In the genomic region with DNA sequence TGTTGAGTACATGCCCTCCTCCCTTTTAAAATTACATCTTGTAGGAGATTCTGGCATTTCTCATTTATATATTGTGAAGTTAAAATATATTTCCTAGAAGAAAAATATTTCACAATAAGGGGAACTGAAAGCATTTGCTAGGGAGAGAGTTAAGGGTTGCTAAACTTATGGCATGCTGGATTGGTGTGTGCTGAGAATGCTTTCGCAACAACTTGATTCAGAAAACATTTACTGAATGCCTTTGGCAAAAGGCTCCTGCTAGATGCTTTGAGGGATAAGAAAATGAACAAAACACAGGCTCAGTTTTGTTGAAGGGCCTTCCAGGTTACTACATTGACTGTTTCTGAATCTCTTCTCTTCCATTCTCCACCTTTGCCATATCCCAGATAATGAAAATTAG, we compare ENCODE assay signal across 8 cellular contexts.
DNase-seq lines count a peak whose midpoint lies in the region; ATAC-seq, FAIRE-seq and TF ChIP-seq lines count a peak whose summit lies in the region.

No MANE protein-coding gene starts in this region.

- DNase-seq in HTR-8/SVneo (ENCODE audit: insufficient read length, low spot score) (peak; percentile 56), astrocyte of the cerebellum (ENCODE audit: low read depth) (peak; percentile 47), kidney (no peak), suprapubic skin (ENCODE audit: low spot score in 2 of 2) (no peak), NCI-H748 (lab: John Stamatoyannopoulos, UW; ENCODE audit: unreplicated experiment) (no peak), colonic mucosa (no peak), RKO (ENCODE audit: low spot score) (no peak)

- intact Hi-C loops in kidney (cut with DNase I) = no loop called here
- intact Hi-C loops in colonic mucosa (cut with DNase I) = no loop called here

- no peak overlapping the region for H3K4me3 ChIP-seq in astrocyte of the cerebellum (ENCODE audit: low read depth, low read length)
- no peak overlapping the region for H3K4me3 ChIP-seq in kidney (ENCODE audit: low read length in 2 of 2)
- H3K4me3 ChIP-seq in suprapubic skin = no peak overlapping the region
- H3K4me3 ChIP-seq in colonic mucosa = no peak overlapping the region

- 32% methylated on average over 1 of the region's 1 CpG for WGBS in suprapubic skin

- FAIRE-seq in HTR-8/SVneo (lab: Jason Lieb, UNC) = no peak
- peak; percentile 25 for FAIRE-seq in kidney (lab: Jason Lieb, UNC)

- TF ChIP-seq EP300 in suprapubic skin (IDR thresholded peaks at IDR 0.05) = no peak

- H3K27ac ChIP-seq in kidney (ENCODE audit: low read depth in 2 of 2, low read length in 2 of 2) (peak overlapping the region in 1 of 2 donors; percentile 8), suprapubic skin (peak overlapping the region; percentile 81), colonic mucosa (no peak overlapping the region)

- H3K4me1 ChIP-seq in kidney (ENCODE audit: control insufficient read depth in 1 of 2, insufficient read depth in 1 of 2, low read depth in 1 of 2, low read length in 2 of 2) = peaks cover 18 to 31% of the 10 kb centered on the region in 2 donors
- H3K4me1 ChIP-seq in suprapubic skin = peaks cover 73% of the 10 kb centered on the region
- H3K4me1 ChIP-seq in colonic mucosa = peaks cover 6% of the 10 kb centered on the region

- in situ Hi-C loops in astrocyte of the cerebellum (cut with HindIII; ENCODE audit: low sequenced_read_pairs) = no loop called here

- H3K27me3 ChIP-seq in suprapubic skin (no peaks in the 10 kb centered on the region), colonic mucosa (no peaks in the 10 kb centered on the region)

- no peak for TF ChIP-seq CTCF in astrocyte of the cerebellum (IDR thresholded peaks at IDR 0.05; ENCODE audit: low read depth, low read length, missing control alignments)
- TF ChIP-seq CTCF in kidney (IDR thresholded peaks at IDR 0.05; ENCODE audit: borderline replicate concordance, extremely low read depth, insufficient read depth) = no peak
- no peak for TF ChIP-seq CTCF in suprapubic skin (IDR thresholded peaks at IDR 0.05)
- no peak for TF ChIP-seq CTCF in colonic mucosa (IDR thresholded peaks at IDR 0.05)

- ATAC-seq in GM19324 (IDR thresholded peaks at IDR 0.05; ENCODE audit: low FRiP score, unreplicated experiment) = no peak

- no peak overlapping the region for H3K9ac ChIP-seq in kidney (ENCODE audit: low read length in 2 of 2)
- H3K9ac ChIP-seq in colonic mucosa (ENCODE audit: low read depth in 2 of 2, low read length in 2 of 2) = no peak overlapping the region

- TF ChIP-seq POLR2A in suprapubic skin (IDR thresholded peaks at IDR 0.05) = no peak

- H3K36me3 ChIP-seq in kidney (ENCODE audit: control insufficient read depth in 1 of 2, insufficient read depth in 2 of 2, low read length in 2 of 2) (no peaks in the 10 kb centered on the region), suprapubic skin (no peaks in the 10 kb centered on the region), colonic mucosa (no peaks in the 10 kb centered on the region)

- no peaks in the 10 kb centered on the region for H3K9me3 ChIP-seq in kidney (ENCODE audit: control insufficient read depth in 1 of 2, low read length in 2 of 2)
- no peaks in the 10 kb centered on the region for H3K9me3 ChIP-seq in suprapubic skin
- no peaks in the 10 kb centered on the region for H3K9me3 ChIP-seq in colonic mucosa

Comparison
In these comparisons a context has a peak if more than half of its experiments do, and no peak if none do; other contexts are left out.
1. DNase-seq: peak in HTR-8/SVneo (single experiment) and astrocyte of the cerebellum (single experiment); none in kidney (single experiment), suprapubic skin (0 of 2), NCI-H748 (single experiment), colonic mucosa (single experiment) and RKO (single experiment).